ENCODE assay signal across 34 cellular contexts in the genomic region with DNA sequence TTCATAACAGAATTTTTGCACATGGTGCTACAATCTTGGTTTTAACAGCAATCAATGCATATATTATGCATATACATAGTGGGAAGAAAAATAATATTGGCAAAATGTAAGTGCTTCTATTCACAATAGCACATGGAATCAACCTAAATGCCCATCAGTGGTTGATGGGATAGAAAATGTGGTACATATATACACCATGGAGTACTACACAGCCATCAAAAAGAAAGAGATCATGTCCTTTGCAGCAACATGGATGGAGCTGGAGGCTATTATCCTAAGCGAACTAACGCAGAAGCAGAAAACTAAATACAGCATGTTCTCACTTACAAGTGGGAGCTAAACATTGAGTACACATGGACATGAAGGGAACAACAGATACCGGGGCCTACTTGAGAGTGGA. TPM values are rescaled to one million over a fixed set of nuclear protein-coding genes. Genes with fewer than 3 reads are reported as not detected.
"Had no signal": no experiment of that assay in that cellular context is flagged by ENCODE, and none has a peak within 500 bp of the region (broad histone marks: within the 10 kb centered on the region; RNA-seq: fewer than 3 reads in every experiment).

No MANE protein-coding gene starts in this region.

- H3K9me3 ChIP-seq: Peyer's patch had no signal

- H3K27me3 Mint-ChIP-seq: activated naive CD8-positive, alpha-beta T cell; brain had no signal

- H3K27ac Mint-ChIP-seq: activated CD4-positive, alpha-beta T cell treated with anti-CD3 and anti-CD28 coated beads, Interleukin-2, amount 10 ng/mL, durations not matched to agents 24 days and 14 days; activated CD8-positive, alpha-beta T cell treated with anti-CD3 and anti-CD28 coated beads, Interleukin-2, amount 10 ng/mL, durations not matched to agents 7 days and 5 days; activated naive CD4-positive, alpha-beta T cell treated with anti-CD3 and anti-CD28 coated beads, Interleukin-2, amount 10 ng/mL, durations not matched to agents 7 days and 5 days; activated naive CD8-positive, alpha-beta T cell; activated naive CD8-positive, alpha-beta T cell treated with anti-CD3 and anti-CD28 coated beads, Interleukin-2, amount 50 U/mL, for 24 hours; brain had no signal

- H3K4me3 ChIP-seq: Peyer's patch had no signal

- H3K9me3 Mint-ChIP-seq: activated CD4-positive, alpha-beta T cell treated with anti-CD3 and anti-CD28 coated beads, Interleukin-2, amount 10 ng/mL, durations not matched to agents 24 days and 14 days; activated naive CD4-positive, alpha-beta T cell treated with anti-CD3 and anti-CD28 coated beads, Interleukin-2, amount 10 ng/mL, durations not matched to agents 7 days and 5 days; activated naive CD8-positive, alpha-beta T cell treated with anti-CD3 and anti-CD28 coated beads, Interleukin-2, amount 50 U/mL, for 24 hours had no signal

- H3K27ac ChIP-seq: Peyer's patch, RWPE1, WERI-Rb-1 had no signal

- H3K4me3 Mint-ChIP-seq: activated CD4-positive, alpha-beta T cell treated with anti-CD3 and anti-CD28 coated beads, Interleukin-2, amount 10 ng/mL, durations not matched to agents 24 days and 14 days; activated CD8-positive, alpha-beta T cell treated with anti-CD3 and anti-CD28 coated beads, Interleukin-2, amount 10 ng/mL, durations not matched to agents 7 days and 5 days; activated naive CD4-positive, alpha-beta T cell treated with anti-CD3 and anti-CD28 coated beads, Interleukin-2, amount 10 ng/mL, durations not matched to agents 7 days and 5 days; activated naive CD8-positive, alpha-beta T cell; activated naive CD8-positive, alpha-beta T cell treated with anti-CD3 and anti-CD28 coated beads, Interleukin-2, amount 50 U/mL, for 24 hours; brain had no signal

- H3K4me1 ChIP-seq: Peyer's patch had no signal

- H3K27me3 ChIP-seq: Peyer's patch had no signal

- H3K36me3 Mint-ChIP-seq: activated naive CD4-positive, alpha-beta T cell treated with anti-CD3 and anti-CD28 coated beads, Interleukin-2, amount 10 ng/mL, durations not matched to agents 7 days and 5 days; activated naive CD8-positive, alpha-beta T cell had no signal

- ATAC-seq: activated CD8-positive, alpha-beta T cell treated with anti-CD3 and anti-CD28 coated beads, Interleukin-2, amount 10 ng/mL, durations not matched to agents 7 days and 5 days; activated naive CD8-positive, alpha-beta T cell treated with anti-CD3 and anti-CD28 coated beads, Interleukin-2, amount 50 U/mL, for 24 hours; Right ventricle myocardium inferior had no signal

- DNase-seq: activated CD4-positive, alpha-beta T cell treated with anti-CD3 and anti-CD28 coated beads, Interleukin-2, amount 10 ng/mL, durations not matched to agents 24 days and 14 days; activated CD4-positive, alpha-beta T cell treated with anti-CD3 and anti-CD28 coated beads, Interleukin-2, amount 50 U/mL, for 4 hours; activated CD4-positive, CD25-positive, alpha-beta regulatory T cell; activated CD8-positive, alpha-beta memory T cell treated with anti-CD3 and anti-CD28 coated beads, Interleukin-2, amount 50 U/mL, for 4 hours; activated CD8-positive, alpha-beta T cell treated with anti-CD3 and anti-CD28 coated beads, Interleukin-2, amount 10 ng/mL, durations not matched to agents 7 days and 5 days; activated effector memory CD4-positive, alpha-beta T cell treated with Interleukin-2 at 50 U/mL for 16 hours; activated naive CD4-positive, alpha-beta T cell treated with anti-CD3 and anti-CD28 coated beads, Interleukin-2, amount 10 ng/mL, durations not matched to agents 7 days and 5 days; activated naive CD8-positive, alpha-beta T cell treated with anti-CD3 and anti-CD28 coated beads, Interleukin-2, amount 50 U/mL, for 24 hours; activated T-cell treated with anti-CD3 and anti-CD28 coated beads, Interleukin-2, amount 50 U/mL, for 48 hours; anterior cingulate cortex; caudate nucleus; cerebellar nuclear complex; NCI-H1092 treated with DMSO at 0.1 percent for 48 hours; NCI-H1417; NCI-H146; NCI-H187; NCI-H2029 treated with DMSO at 0.1 percent for 48 hours; NCI-H2171 treated with DMSO at 0.1 percent for 48 hours; NCI-H2227 treated with DMSO at 0.1 percent for 48 hours; NCI-H446 treated with DMSO at 0.1 percent for 48 hours; NCI-H524; Peyer's patch; SIG-M5; T1000; WERI-Rb-1 had no signal

- H3K4me1 Mint-ChIP-seq: activated CD4-positive, alpha-beta T cell treated with anti-CD3 and anti-CD28 coated beads, Interleukin-2, amount 10 ng/mL, durations not matched to agents 24 days and 14 days; activated naive CD4-positive, alpha-beta T cell treated with anti-CD3 and anti-CD28 coated beads, Interleukin-2, amount 10 ng/mL, durations not matched to agents 7 days and 5 days; activated naive CD8-positive, alpha-beta T cell treated with anti-CD3 and anti-CD28 coated beads, Interleukin-2, amount 50 U/mL, for 24 hours had no signal

- H3K36me3 ChIP-seq: Peyer's patch, WERI-Rb-1 had no signal

RNA-seq across cellular contexts. Expression of a gene that starts 37.2 kb away (rescaled TPM):
- total RNA-seq: activated CD4-positive, alpha-beta T cell treated with anti-CD3 and anti-CD28 coated beads, Interleukin-2, amount 10 ng/mL, durations not matched to agents 24 days and 14 days; activated CD8-positive, alpha-beta T cell treated with anti-CD3 and anti-CD28 coated beads, Interleukin-2, amount 10 ng/mL, durations not matched to agents 7 days and 5 days; bronchial epithelial cell; M059J; Peyer's patch; Right ventricle myocardium inferior; SK-MEL-5; T-helper 1 cell treated with Interleukin-12 subunit alpha and Interleukin-12 subunit beta and Interleukin-4 antibody, amounts not matched to agents 30 ng/mL and 1 ng/mL, for 36 hours; T-helper 2 cell treated with Interferon-gamma antibody and Interleukin-4, amounts not matched to agents 100 ng/mL and 5 ng/mL, for 36 hours had no signal
